ENCODE assay signal across 18 cellular contexts in genomic region chr17:45910667-45911066, GRCh38. TPM values are rescaled to one million over a fixed set of nuclear protein-coding genes. Genes with fewer than 3 reads are reported as not detected.
DNase-seq lines count a peak whose midpoint lies in the region; ATAC-seq and TF ChIP-seq lines count a peak whose summit lies in the region.
"Had no signal": no experiment of that assay in that cellular context is flagged by ENCODE, and none has a peak within 500 bp of the region (broad histone marks: within the 10 kb centered on the region; RNA-seq: fewer than 3 reads in every experiment).

No MANE protein-coding gene starts in this region.

- no peak overlapping the region for H3K27ac ChIP-seq in BLaER1 treated with 17β-estradiol and CSF1 and Interleukin-3, amounts not matched to agents 10 nM and 100 nM
- H3K27ac ChIP-seq in angular gyrus (ENCODE audit: low read depth, low read length): peak overlapping the region; percentile 52
- peak overlapping the region in 52 of 59 donors; percentile 4 to 83 (median 66) for H3K27ac ChIP-seq in dorsolateral prefrontal cortex
- H3K27ac ChIP-seq: GM23248 had no signal

- H4K20me1 ChIP-seq in BLaER1 treated with 17β-estradiol and CSF1 and Interleukin-3, amounts not matched to agents 10 nM and 100 nM: no peaks in the 10 kb centered on the region

- no peak overlapping the region for H3K4me3 ChIP-seq in BLaER1 treated with 17β-estradiol and CSF1 and Interleukin-3, amounts not matched to agents 10 nM and 100 nM
- H3K4me3 ChIP-seq in dorsolateral prefrontal cortex: no peak overlapping the region
- H3K4me3 ChIP-seq: GM12878, GM23248, HAP-1 had no signal

- H3K4me2 ChIP-seq in BLaER1 treated with 17β-estradiol and CSF1 and Interleukin-3, amounts not matched to agents 10 nM and 100 nM: peak overlapping the region in 8 of 11 experiments; percentile 24 to 52 (median 40); a peak in 13 of 22 replicates

- H3K4me1 ChIP-seq in BLaER1 treated with 17β-estradiol and CSF1 and Interleukin-3, amounts not matched to agents 10 nM and 100 nM: peaks cover 6 to 24% (median 21%) of the 10 kb centered on the region in 10 experiments
- H3K4me1 ChIP-seq: HAP-1 had no signal

- peak; percentile 45 for DNase-seq in NCI-H1694 treated with DMSO at 0.1 percent for 48 hours (lab: John Stamatoyannopoulos, UW)
- DNase-seq in dorsolateral prefrontal cortex: no peak
- no peak for DNase-seq in 8988T
- no peak for DNase-seq in NCI-H187 treated with DMSO at 0.1 percent for 48 hours (lab: John Stamatoyannopoulos, UW)
- no peak for DNase-seq in NCI-H345 (lab: John Stamatoyannopoulos, UW)
- DNase-seq: CD4-positive, CD25-positive, alpha-beta regulatory T cell; CD8-positive, alpha-beta memory T cell; COR-L47; DMS 273 treated with DMSO at 0.1 percent for 48 hours; DMS53; DND-41; EL; GM23248 had no signal

- intact Hi-C loops in dorsolateral prefrontal cortex (cut with DNase I): no loop called here

- no peak overlapping the region for H3K9ac ChIP-seq in BLaER1 treated with 17β-estradiol and CSF1 and Interleukin-3, amounts not matched to agents 10 nM and 100 nM
- H3K9ac ChIP-seq: GM23248 had no signal

- no peak for ATAC-seq in GM21825 (IDR thresholded peaks at IDR 0.05; ENCODE audit: unreplicated experiment)
- ATAC-seq: GM12878 had no signal

- no peaks in the 10 kb centered on the region for H3K27me3 ChIP-seq in BLaER1 treated with 17β-estradiol and CSF1 and Interleukin-3, amounts not matched to agents 10 nM and 100 nM
- H3K27me3 ChIP-seq in dorsolateral prefrontal cortex: no peaks in the 10 kb centered on the region

- TF ChIP-seq CTCF in dorsolateral prefrontal cortex (IDR thresholded peaks at IDR 0.05 in 54 of 56, conservative IDR thresholded peaks at IDR 0.05 in 2 of 56; ENCODE audit: low read depth in 1 of 56, partially characterized antibody in 56 of 56): no peak

- H3K36me3 ChIP-seq in BLaER1 treated with 17β-estradiol and CSF1 and Interleukin-3, amounts not matched to agents 10 nM and 100 nM: no peaks in the 10 kb centered on the region
- H3K36me3 ChIP-seq: HAP-1 had no signal

- H3K9me3 ChIP-seq in BLaER1 treated with 17β-estradiol and CSF1 and Interleukin-3, amounts not matched to agents 10 nM and 100 nM (replicated peaks in 1 of 11): peaks cover 15 to 20% (median 18%) of the 10 kb centered on the region in 11 experiments
- H3K9me3 ChIP-seq: HAP-1 had no signal

RNA-seq across cellular contexts. Expression of gene MAPT, which starts 16.3 kb away (rescaled TPM):
- 100 to 1,000 TPM; 323 to 524 (median 437) TPM for total RNA-seq in dorsolateral prefrontal cortex
- total RNA-seq: GM23248 had no signal

Comparison
In these comparisons a context has a peak if more than half of its experiments do, and no peak if none do; other contexts are left out.
1. H3K27ac ChIP-seq: peak in angular gyrus (single experiment) and dorsolateral prefrontal cortex (52 of 59); none in BLaER1 treated with 17β-estradiol and CSF1 and Interleukin-3, amounts not matched to agents 10 nM and 100 nM (0 of 11).